9 cellular contexts compared by ENCODE assay signal in genomic region chr1:175376194-175376593, GRCh38.
DNase-seq lines count a peak whose midpoint lies in the region; ATAC-seq, FAIRE-seq and TF ChIP-seq lines count a peak whose summit lies in the region.
"Had no signal": no experiment of that assay in that cellular context is flagged by ENCODE, and none has a peak within 500 bp of the region (broad histone marks: within the 10 kb centered on the region; RNA-seq: fewer than 3 reads in every experiment).

No MANE protein-coding gene starts in this region.

- dilution Hi-C loops in keratinocyte (cut with MboI; ENCODE audit: extremely low pct_ligation_motif_present, low sequenced_read_pairs), result no loop called here

- H2AFZ ChIP-seq in GM23248 (no peak overlapping the region), keratinocyte (ENCODE audit: control insufficient read depth, low read length) (no peak overlapping the region)

- FAIRE-seq in keratinocyte (lab: Jason Lieb, UNC), result peak; percentile 56

- POLR2A ChIA-PET in RWPE1 (lab: Yijun Ruan, JAX; ENCODE audit: low non-redundant PET), result no interaction called here

- H3K27ac ChIP-seq in GM23248 (no peak overlapping the region), RWPE1 (no peak overlapping the region), keratinocyte (ENCODE audit: control insufficient read depth, insufficient read depth, low read length) (no peak overlapping the region), aorta (ENCODE audit: low read depth in 1 of 2, low read length in 2 of 2) (no peak overlapping the region), lower lobe of right lung (no peak overlapping the region)

- no peak for ATAC-seq in aorta (ENCODE audit: low FRiP score)
- no peak for ATAC-seq in GM18520 (IDR thresholded peaks at IDR 0.05; ENCODE audit: unreplicated experiment)
- ATAC-seq in lower lobe of right lung, result no peak
- no peak for ATAC-seq in HG02973 (IDR thresholded peaks at IDR 0.05; ENCODE audit: unreplicated experiment)

- H3K9me3 ChIP-seq in GM23248 (ENCODE audit: low read depth) (no peaks in the 10 kb centered on the region), keratinocyte (ENCODE audit: control insufficient read depth, low read depth, low read length) (no peaks in the 10 kb centered on the region), aorta (ENCODE audit: control insufficient read depth, low read length) (no peaks in the 10 kb centered on the region), lower lobe of right lung (no peaks in the 10 kb centered on the region)
- H3K9me3 ChIP-seq: HAP-1 had no signal

- H3K36me3 ChIP-seq in GM23248 (ENCODE audit: low read depth), result no peaks in the 10 kb centered on the region
- H3K36me3 ChIP-seq in keratinocyte (ENCODE audit: control insufficient read depth in 2 of 2, extremely low read depth in 1 of 2, insufficient read depth in 2 of 2, low read length in 2 of 2), result no peaks in the 10 kb centered on the region
- H3K36me3 ChIP-seq in aorta (ENCODE audit: control insufficient read depth in 1 of 2, insufficient read depth in 2 of 2, low read length in 1 of 2), result no peaks in the 10 kb centered on the region
- H3K36me3 ChIP-seq in lower lobe of right lung, result no peaks in the 10 kb centered on the region
- H3K36me3 ChIP-seq: HAP-1 had no signal

- peak; percentile 44 for TF ChIP-seq CTCF in RWPE1 (conservative IDR thresholded peaks at IDR 0.05; ENCODE audit: low read depth)
- TF ChIP-seq CTCF in keratinocyte (optimal IDR thresholded peaks at IDR 0.05 in 1 of 3, IDR thresholded peaks at IDR 0.05 in 1 of 3, conservative IDR thresholded peaks at IDR 0.05 in 1 of 3; ENCODE audit: extremely low read depth in 1 of 3, insufficient read depth in 2 of 3, low read length in 3 of 3), result peak; percentile 36 to 59 (median 55)
- no peak for TF ChIP-seq CTCF in lower lobe of right lung (IDR thresholded peaks at IDR 0.05)

- H3K27me3 ChIP-seq in GM23248 (replicated peaks; ENCODE audit: insufficient read depth) (no peaks in the 10 kb centered on the region), keratinocyte (ENCODE audit: control insufficient read depth, extremely low read depth, insufficient read depth, low read length) (peaks cover 4% of the 10 kb centered on the region), aorta (ENCODE audit: control insufficient read depth in 1 of 2, insufficient read depth in 2 of 2, low read length in 1 of 2) (no peaks in the 10 kb centered on the region), lower lobe of right lung (ENCODE audit: low read depth) (no peaks in the 10 kb centered on the region)

- in situ Hi-C loops in GM23248 (cut with MboI), result no loop called here

- H3K9ac ChIP-seq in GM23248 (no peak overlapping the region), keratinocyte (ENCODE audit: control insufficient read depth, extremely low read depth, insufficient read depth, low read length) (no peak overlapping the region)

- no peak overlapping the region for H3K4me3 ChIP-seq in GM23248
- no peak overlapping the region for H3K4me3 ChIP-seq in keratinocyte (ENCODE audit: control insufficient read depth in 2 of 3, extremely low read depth in 1 of 3, insufficient read depth in 2 of 3, low read depth in 1 of 3, low read length in 3 of 3)
- no peak overlapping the region for H3K4me3 ChIP-seq in aorta (ENCODE audit: low read length in 2 of 2)
- H3K4me3 ChIP-seq in lower lobe of right lung, result no peak overlapping the region
- H3K4me3 ChIP-seq: HAP-1 had no signal

- CTCF ChIA-PET in RWPE1 (lab: Yijun Ruan, JAX), result interaction anchor here (0.5 to 0.8 kb wide), 4 partner anchors 14 to 1041 kb away, joined by 3 to 4 read pairs (median 3); no protein-coding TSS in a partner anchor

- H3K9me1 ChIP-seq in keratinocyte (ENCODE audit: control insufficient read depth, extremely low read depth, insufficient read depth, low read length), result no peaks in the 10 kb centered on the region

- no peaks in the 10 kb centered on the region for H3K4me1 ChIP-seq in GM23248 (ENCODE audit: insufficient read depth)
- no peaks in the 10 kb centered on the region for H3K4me1 ChIP-seq in keratinocyte (ENCODE audit: control insufficient read depth, extremely low read depth, insufficient read depth, low read length)
- no peaks in the 10 kb centered on the region for H3K4me1 ChIP-seq in aorta (ENCODE audit: control insufficient read depth in 1 of 2, insufficient read depth in 2 of 2, low read length in 2 of 2)
- H3K4me1 ChIP-seq in lower lobe of right lung, result no peaks in the 10 kb centered on the region
- H3K4me1 ChIP-seq: HAP-1 had no signal

- H3K4me2 ChIP-seq in GM23248 (ENCODE audit: unreplicated experiment), result no peak overlapping the region
- no peak overlapping the region for H3K4me2 ChIP-seq in keratinocyte (ENCODE audit: control insufficient read depth, extremely low read depth, insufficient read depth, low read depth, low read length)

- DNase-seq in ELR (ENCODE audit: low read depth) (peak; percentile 6), GM23248 (peak; percentile 16), RWPE1 (ENCODE audit: low spot score) (peak; percentile 29), keratinocyte (ENCODE audit: low read depth, low spot score) (no peak), aorta (no peak), lower lobe of right lung (no peak)

- H4K20me1 ChIP-seq in GM23248 (ENCODE audit: insufficient read depth) (no peaks in the 10 kb centered on the region), keratinocyte (ENCODE audit: control insufficient read depth, extremely low read depth, insufficient read depth, low read length) (no peaks in the 10 kb centered on the region)

- WGBS in GM23248 (ENCODE audit: low coverage in 1 of 2, low lambda C conversion rate in 2 of 2, missing lambda C conversion rate in 2 of 2), 2 experiments, result 3 to 10% methylated on average over 3 of the region's 3 CpGs
- 59 to 65% methylated on average over 3 of the region's 3 CpGs for WGBS in aorta, 2 donors

- H3F3A ChIP-seq in GM23248 (ENCODE audit: insufficient read depth), result no peaks in the 10 kb centered on the region

- H3K9me2 ChIP-seq in GM23248 (ENCODE audit: insufficient read depth), result no peaks in the 10 kb centered on the region

- H3K79me2 ChIP-seq in GM23248 (ENCODE audit: insufficient read depth), result no peaks in the 10 kb centered on the region
- H3K79me2 ChIP-seq in keratinocyte (ENCODE audit: control insufficient read depth, insufficient read depth, low read length), result no peaks in the 10 kb centered on the region

- intact Hi-C loops in aorta (cut with DNase I) (no loop called here), lower lobe of right lung (cut with DNase I) (no loop called here)

Comparison
In these comparisons a context has a peak if more than half of its experiments do, and no peak if none do; other contexts are left out.
1. DNase-seq: peak in ELR (single experiment), GM23248 (single experiment) and RWPE1 (single experiment); none in keratinocyte (single experiment), aorta (0 of 2) and lower lobe of right lung (single experiment).